Comparison of ENCODE assay signal across 11 cellular contexts in genomic region chr6:3260296-3260695, GRCh38. TPM values are rescaled to one million over a fixed set of nuclear protein-coding genes. Genes with fewer than 3 reads are reported as not detected.
DNase-seq lines count a peak whose midpoint lies in the region; ATAC-seq, FAIRE-seq and TF ChIP-seq lines count a peak whose summit lies in the region.
"Had no signal": no experiment of that assay in that cellular context is flagged by ENCODE, and none has a peak within 500 bp of the region (broad histone marks: within the 10 kb centered on the region; RNA-seq: fewer than 3 reads in every experiment).

No MANE protein-coding gene starts in this region.

- 0 out of 2 replicates have a peak, but pooled peaks cover 9% of the 10 kb centered on the region for H3K4me1 ChIP-seq in MM.1S (ENCODE audit: low read length)
- H3K4me1 ChIP-seq in transverse colon: peaks cover 15 to 26% (median 23%) of the 10 kb centered on the region in 4 donors
- H3K4me1 ChIP-seq: foreskin keratinocyte had no signal

- in situ Hi-C loops in transverse colon (cut with MboI; ENCODE audit: low pct_ligation_motif_present in 1 of 4, low pct_unique_long_range_greater_than_20kb in 1 of 4, low sequenced_read_pairs in 3 of 4): no loop called here

- no peak for ATAC-seq in central memory CD8-positive, alpha-beta T cell (replicated peaks; ENCODE audit: extremely low read depth, poor library complexity, severe bottlenecking)
- no peak for ATAC-seq in HG03432 (IDR thresholded peaks at IDR 0.05; ENCODE audit: unreplicated experiment)

- H2AFZ ChIP-seq in MM.1S (ENCODE audit: low read length) (no peak overlapping the region), neural cell (ENCODE audit: low read depth, low read length) (no peak overlapping the region)

- H3K4me3 Mint-ChIP-seq in central memory CD8-positive, alpha-beta T cell: peak overlapping the region; percentile 98

- intact Hi-C loops in transverse colon (cut with DNase I; ENCODE audit: low total_unique reads): no loop called here

- H3K9me2 ChIP-seq in MM.1S (replicated peaks; ENCODE audit: insufficient read depth, low read length): no peaks in the 10 kb centered on the region
- H3K9me2 ChIP-seq in neural cell (ENCODE audit: insufficient read depth, low read length): no peaks in the 10 kb centered on the region

- no peak for DNase-seq in GM06990 (ENCODE audit: extremely low read depth, insufficient read length)
- DNase-seq in MM.1S: no peak
- no peak for DNase-seq in central memory CD8-positive, alpha-beta T cell (ENCODE audit: low spot score in 2 of 2)
- no peak for DNase-seq in D721Med (ENCODE audit: insufficient read length, low spot score)
- DNase-seq in transverse colon: no peak
- no peak for DNase-seq in H7
- DNase-seq: amniotic stem cell, foreskin keratinocyte, NCI-H2107 had no signal

- 78% methylated on average over 14 of the region's 14 CpGs; no CpG with 5 or more reads in 1 of the 2 donors for WGBS in transverse colon (ENCODE audit: low coverage in 1 of 2), 2 donors

- H3K4me3 ChIP-seq in GM06990 (replicated peaks; ENCODE audit: low read depth, low read length) (peak overlapping the region; percentile 18; the same call in 1 of the 2 replicates), MM.1S (ENCODE audit: low read length) (no peak overlapping the region), neural cell (ENCODE audit: low read length) (peak overlapping the region; percentile 34), transverse colon (no peak overlapping the region), H7 (ENCODE audit: insufficient read depth, low read depth, low read length) (no peak overlapping the region)

- TF ChIP-seq CTCF in GM06990 (IDR thresholded peaks at IDR 0.05; ENCODE audit: insufficient read depth, low read length, poor library complexity, severe bottlenecking): no peak
- no peak for TF ChIP-seq CTCF in MM.1S (IDR thresholded peaks at IDR 0.05; ENCODE audit: low read length)
- no peak for TF ChIP-seq CTCF in neural cell (IDR thresholded peaks at IDR 0.05; ENCODE audit: poor library complexity, severe bottlenecking)
- TF ChIP-seq CTCF in D721Med (IDR thresholded peaks at IDR 0.05; ENCODE audit: insufficient read depth, missing control alignments): no peak
- TF ChIP-seq CTCF in transverse colon (IDR thresholded peaks at IDR 0.05): no peak

- no peaks in the 10 kb centered on the region for H3K9me3 Mint-ChIP-seq in central memory CD8-positive, alpha-beta T cell

- no peak overlapping the region for H3K9ac ChIP-seq in MM.1S (ENCODE audit: low read length)
- H3K9ac ChIP-seq in neural cell (ENCODE audit: low read length): no peak overlapping the region

- no peak for FAIRE-seq in D721Med (lab: Jason Lieb, UNC)

- TF ChIP-seq POLR2A in transverse colon (IDR thresholded peaks at IDR 0.05): no peak

- peaks cover 8% of the 10 kb centered on the region for H3K27me3 Mint-ChIP-seq in central memory CD8-positive, alpha-beta T cell

- H3K79me2 ChIP-seq in MM.1S (ENCODE audit: low read length) (peaks cover 63% of the 10 kb centered on the region), neural cell (replicated peaks; ENCODE audit: insufficient read depth, low read length) (peaks cover 48% of the 10 kb centered on the region)

- H3K4me1 Mint-ChIP-seq in central memory CD8-positive, alpha-beta T cell: peaks cover 54% of the 10 kb centered on the region

- no peaks in the 10 kb centered on the region for H3F3A ChIP-seq in MM.1S (ENCODE audit: insufficient read depth, low read length)
- no peaks in the 10 kb centered on the region for H3F3A ChIP-seq in neural cell (ENCODE audit: insufficient read depth, low read length, poor library complexity, severe bottlenecking)

- H3K9me3 ChIP-seq in MM.1S (replicated peaks; ENCODE audit: insufficient read depth, low read length): no peaks in the 10 kb centered on the region
- H3K9me3 ChIP-seq in neural cell (ENCODE audit: low read length): no peaks in the 10 kb centered on the region
- H3K9me3 ChIP-seq in transverse colon: no peaks in the 10 kb centered on the region

- H3K36me3 ChIP-seq in GM06990 (ENCODE audit: control insufficient read depth, insufficient read depth, low read length) (peaks cover 12% of the 10 kb centered on the region), MM.1S (replicated peaks; ENCODE audit: insufficient read depth, low read length) (peaks cover 8% of the 10 kb centered on the region; the same call in 1 of the 2 replicates), neural cell (ENCODE audit: insufficient read depth, low read length) (no peaks in the 10 kb centered on the region), transverse colon (peaks cover 0 to 3% (median 0%) of the 10 kb centered on the region in 4 donors), H7 (replicated peaks; ENCODE audit: control insufficient read depth, insufficient read depth, low read length) (peaks cover 11% of the 10 kb centered on the region)

- H4K20me1 ChIP-seq in MM.1S (ENCODE audit: insufficient read depth, low read length): peaks cover 5% of the 10 kb centered on the region; the same call in 1 of the 2 replicates
- no peaks in the 10 kb centered on the region for H4K20me1 ChIP-seq in neural cell (ENCODE audit: insufficient read depth)

- H3K27ac ChIP-seq in MM.1S (ENCODE audit: low read length): no peak overlapping the region
- H3K27ac ChIP-seq in neural cell (ENCODE audit: low read length): no peak overlapping the region
- H3K27ac ChIP-seq in transverse colon: no peak overlapping the region

- H3K36me3 Mint-ChIP-seq in central memory CD8-positive, alpha-beta T cell (ENCODE audit: insufficient read depth): peaks cover 8% of the 10 kb centered on the region

- H3K4me2 ChIP-seq in MM.1S (ENCODE audit: low read depth, low read length): peak overlapping the region; percentile 37; the same call in 1 of the 2 replicates
- no peak overlapping the region for H3K4me2 ChIP-seq in neural cell (ENCODE audit: low read length)

- no peak for TF ChIP-seq RAD21 in neural cell (conservative IDR thresholded peaks at IDR 0.05)

- TF ChIP-seq EP300 in neural cell (conservative IDR thresholded peaks at IDR 0.05; ENCODE audit: poor library complexity, severe bottlenecking) (no peak), transverse colon (IDR thresholded peaks at IDR 0.05; ENCODE audit: low read depth) (no peak)

- H3K27ac Mint-ChIP-seq in central memory CD8-positive, alpha-beta T cell (ENCODE audit: low read depth): peak overlapping the region; percentile 86

- H3K27me3 ChIP-seq in GM06990 (replicated peaks; ENCODE audit: control insufficient read depth, insufficient read depth, low read length) (no peaks in the 10 kb centered on the region), MM.1S (replicated peaks; ENCODE audit: insufficient read depth, low read length) (peaks cover 6% of the 10 kb centered on the region; the same call in 1 of the 2 replicates), neural cell (ENCODE audit: insufficient read depth, low read depth, low read length) (no peaks in the 10 kb centered on the region), transverse colon (no peaks in the 10 kb centered on the region), H7 (ENCODE audit: control insufficient read depth, insufficient read depth, low read length) (peaks cover 2% of the 10 kb centered on the region; the same call in 1 of the 2 replicates)

TF ChIP-seq in neural cell, 6 proteins besides CTCF, POLR2A, EP300 and RAD21:
- TF ChIP-seq REST (IDR thresholded peaks at IDR 0.05; ENCODE audit: borderline replicate concordance) (no peak), POLR2AphosphoS5 (IDR thresholded peaks at IDR 0.05) (no peak), EZH2 (IDR thresholded peaks at IDR 0.05; ENCODE audit: borderline replicate concordance, insufficient read depth, low read length, poor library complexity, severe bottlenecking) (no peak), TAF1 (IDR thresholded peaks at IDR 0.05; ENCODE audit: low read depth) (no peak), SMC3 (conservative IDR thresholded peaks at IDR 0.05; ENCODE audit: poor library complexity) (no peak), MXI1 (conservative IDR thresholded peaks at IDR 0.05; ENCODE audit: poor library complexity, severe bottlenecking) (no peak)

RNA-seq across cellular contexts. Expression of gene PSMG4, which starts 1.5 kb away (rescaled TPM):
- polyA plus RNA-seq in neural cell: 52.0 and 53.8 TPM in 2 replicates
- polyA minus RNA-seq in neural cell: 59.2 and 75.0 TPM in 2 replicates
- total RNA-seq in transverse colon: 10 to 100 TPM; 10.1 to 22.7 (median 16.7) TPM
- 20.9 and 37.9 TPM in 2 replicates for total RNA-seq in H7 (2014; rRNA removed; shearing (Covaris generic))

RNA-seq across cellular contexts. Expression of gene TUBB2B, which starts 32.8 kb away (rescaled TPM):
- polyA plus RNA-seq in neural cell: 3,172 and 3,711 TPM in 2 replicates
- polyA minus RNA-seq in neural cell: 2,433 and 2,771 TPM in 2 replicates
- 10 to 100 TPM in 2 of 4 donors, 1 to 10 TPM in 2; 2.9 to 14.9 (median 9.4) TPM for total RNA-seq in transverse colon
- 1,817 and 1,848 TPM in 2 replicates for total RNA-seq in H7 (2014; rRNA removed; shearing (Covaris generic))

Comparison
In these comparisons a context has a peak if more than half of its experiments do, and no peak if none do; other contexts are left out.
1. H3K4me3 ChIP-seq: peak in GM06990 (single experiment) and neural cell (single experiment); none in MM.1S (single experiment), transverse colon (0 of 4) and H7 (single experiment).
2. RNA of gene TUBB2B, which starts 32.8 kb away (total RNA-seq): 1,817 to 1,848 TPM in H7; 2.9 to 14.9 TPM in transverse colon; every median in the first group is over 100 times any median in the second.